Comparison of ENCODE assay signal across 20 cellular contexts in genomic region chr7:108463613-108464012, GRCh38. TPM values are rescaled to one million over a fixed set of nuclear protein-coding genes. Genes with fewer than 3 reads are reported as not detected.
A peak's percentile ranks its signal among the peaks of the same experiment; 100 is the strongest.
DNase-seq lines count a peak whose midpoint lies in the region; ATAC-seq, FAIRE-seq and TF ChIP-seq lines count a peak whose summit lies in the region.
"Had no signal": no experiment of that assay in that cellular context is flagged by ENCODE, and none has a peak within 500 bp of the region (broad histone marks: within the 10 kb centered on the region; RNA-seq: fewer than 3 reads in every experiment).

No MANE protein-coding gene starts in this region.

- TF ChIP-seq EP300 in GM12878 (IDR thresholded peaks at IDR 0.05; ENCODE audit: borderline replicate concordance in 1 of 2, control insufficient read depth in 1 of 2, low read depth in 2 of 2, low read length in 2 of 2): no peak

- H3K27ac ChIP-seq in CD4-positive, alpha-beta T cell (ENCODE audit: low read depth, low read length): no peak overlapping the region
- no peak overlapping the region for H3K27ac ChIP-seq in GM12878 (ENCODE audit: control insufficient read depth, insufficient read depth)
- no peak overlapping the region for H3K27ac ChIP-seq in MM.1S (ENCODE audit: low read length)

- H3K9me2 ChIP-seq in Loucy (replicated peaks; ENCODE audit: low read depth, low read length) (no peaks in the 10 kb centered on the region), MM.1S (replicated peaks; ENCODE audit: insufficient read depth, low read length) (no peaks in the 10 kb centered on the region)

- no peaks in the 10 kb centered on the region for H3K9me3 Mint-ChIP-seq in CD4-positive, alpha-beta T cell
- H3K9me3 Mint-ChIP-seq: CD8-positive, alpha-beta memory T cell had no signal

- TF ChIP-seq RAD21 in GM12878 (IDR thresholded peaks at IDR 0.05; ENCODE audit: insufficient read depth, low read depth, low read length): no peak

- H3K36me3 Mint-ChIP-seq in CD4-positive, alpha-beta T cell (ENCODE audit: low read depth): no peaks in the 10 kb centered on the region
- H3K36me3 Mint-ChIP-seq: CD8-positive, alpha-beta memory T cell had no signal

- POLR2A ChIA-PET in CD4-positive, alpha-beta T cell (lab: Charles Lee): interaction anchor here (1.1 to 1.6 kb wide), 3 partner anchors 9 to 106 kb away, joined by 3 to 5 read pairs (median 5); partner anchors contain the start of genes DNAJB9 and THAP5
- POLR2A ChIA-PET in GM12878 (lab: Charles Lee): no interaction called here

- H3K79me2 ChIP-seq in Loucy (ENCODE audit: insufficient read depth, low read length): no peaks in the 10 kb centered on the region
- H3K79me2 ChIP-seq in GM12878 (ENCODE audit: control insufficient read depth, insufficient read depth, low read length): no peaks in the 10 kb centered on the region
- H3K79me2 ChIP-seq in MM.1S (ENCODE audit: low read length): no peaks in the 10 kb centered on the region

- H3F3A ChIP-seq in Loucy (ENCODE audit: low read depth) (no peaks in the 10 kb centered on the region), MM.1S (ENCODE audit: insufficient read depth, low read length) (no peaks in the 10 kb centered on the region)

- H2AFZ ChIP-seq in Loucy (ENCODE audit: low read length) (0 out of 2 replicates have a peak overlapping the region, but pooled peaks have one; percentile 50), GM12878 (ENCODE audit: control insufficient read depth, low read depth, low read length) (no peak overlapping the region), MM.1S (ENCODE audit: low read length) (no peak overlapping the region)

- peak overlapping the region; percentile 62 for H3K4me3 Mint-ChIP-seq in CD4-positive, alpha-beta T cell

- SMC1A ChIA-PET in GM12878 (lab: Charles Lee; ENCODE audit: uncharacterized antibody, unreplicated experiment): no interaction called here

- in situ Hi-C loops in GM12878 (cut with MboI) (no loop called here), GM13976 (cut with MboI; ENCODE audit: low sequenced_read_pairs, unreplicated experiment) (no loop called here)

- intact Hi-C loops in CD4-positive, alpha-beta T cell (cut with DNase I, micrococcal nuclease): no loop called here
- intact Hi-C loops in GM12878 (cut with micrococcal nuclease; ENCODE audit: unreplicated experiment): loop anchor here (5.0 kb wide), 1 partner anchor 351 kb away; no protein-coding TSS in a partner anchor
- intact Hi-C loops in sciatic nerve (cut with DNase I): no loop called here

- H3K4me1 Mint-ChIP-seq in CD4-positive, alpha-beta T cell (ENCODE audit: low read depth): peaks cover 71% of the 10 kb centered on the region

- no peaks in the 10 kb centered on the region for H3K36me3 ChIP-seq in Loucy (ENCODE audit: insufficient read depth, low read length)
- no peaks in the 10 kb centered on the region for H3K36me3 ChIP-seq in GM12878 (ENCODE audit: control insufficient read depth in 2 of 2, insufficient read depth in 2 of 2, low read length in 1 of 2)
- no peaks in the 10 kb centered on the region for H3K36me3 ChIP-seq in MM.1S (replicated peaks; ENCODE audit: insufficient read depth, low read length)

- no peak for FAIRE-seq in GM12878 (lab: Jason Lieb, UNC)
- FAIRE-seq: D721Med, GM19239, H54 had no signal

- peaks cover 1% of the 10 kb centered on the region for H3K27me3 ChIP-seq in CD4-positive, alpha-beta T cell (ENCODE audit: control insufficient read depth, insufficient read depth, low read length)
- no peaks in the 10 kb centered on the region for H3K27me3 ChIP-seq in Loucy (ENCODE audit: insufficient read depth, low read length, poor library complexity, severe bottlenecking)
- H3K27me3 ChIP-seq in GM12878 (replicated peaks in 1 of 2; ENCODE audit: control insufficient read depth in 2 of 2, insufficient read depth in 2 of 2, low read length in 1 of 2): peaks cover 2 to 5% of the 10 kb centered on the region in 2 experiments; a peak in 3 of 4 replicates
- H3K27me3 ChIP-seq in MM.1S (replicated peaks; ENCODE audit: insufficient read depth, low read length): no peaks in the 10 kb centered on the region

- peak; percentile 4 for DNase-seq in activated CD4-positive, alpha-beta T cell treated with anti-CD3 and anti-CD28 coated beads for 48 hours
- no peak for DNase-seq in activated CD4-positive, alpha-beta T cell treated with anti-CD3 and anti-CD28 coated beads, Interleukin-2, amount 50 U/mL, for 1 hour
- DNase-seq in CD4-positive, alpha-beta T cell: peak in 2 of 10 experiments; percentile 23 to 58
- DNase-seq in GM12878 (ENCODE audit: low read depth, low spot score) (no peak), sciatic nerve (ENCODE audit: low spot score) (no peak), GM13976 (ENCODE audit: low spot score) (no peak), MM.1S (no peak)
- DNase-seq: GF-D8; Kasumi-1; NCI-H187 treated with DMSO at 0.1 percent for 48 hours; NCI-H345; NCI-H526 treated with DMSO at 0.1 percent for 48 hours; NK-92 treated with Interleukin-12 subunit alpha and Interleukin-12 subunit beta, amount 100 ng/mL, for 24 hours; OCI-M1; SHP77 treated with DMSO at 0.1 percent for 48 hours had no signal

- RAD21 ChIA-PET in GM12878 (lab: Charles Lee; ENCODE audit: unreplicated experiment): no interaction called here

- H3K9me3 ChIP-seq in CD4-positive, alpha-beta T cell (ENCODE audit: control insufficient read depth, low read length): no peaks in the 10 kb centered on the region
- H3K9me3 ChIP-seq in Loucy (ENCODE audit: insufficient read depth, low read depth, low read length) (no peaks in the 10 kb centered on the region), GM12878 (replicated peaks; ENCODE audit: control insufficient read depth, insufficient read depth, low read length) (no peaks in the 10 kb centered on the region), MM.1S (replicated peaks; ENCODE audit: insufficient read depth, low read length) (no peaks in the 10 kb centered on the region)

- peak overlapping the region; percentile 91 for H3K27ac Mint-ChIP-seq in CD4-positive, alpha-beta T cell

- H4K20me1 ChIP-seq in Loucy (ENCODE audit: insufficient read depth, low read length, poor library complexity, severe bottlenecking): no peaks in the 10 kb centered on the region
- H4K20me1 ChIP-seq in GM12878 (ENCODE audit: control insufficient read depth, insufficient read depth): no peaks in the 10 kb centered on the region
- H4K20me1 ChIP-seq in MM.1S (ENCODE audit: insufficient read depth, low read length): no peaks in the 10 kb centered on the region

- no TSS peak for BruUV-seq in GM12878 (replicated peaks; lab: Mats Ljungman, UMichigan)

- no peak for TF ChIP-seq POLR2A in GM12878 (IDR thresholded peaks at IDR 0.05; ENCODE audit: low read depth, low read length)

- peak; percentile 87 for ATAC-seq in CD4-positive, alpha-beta T cell (ENCODE audit: poor library complexity)
- ATAC-seq in GM12878 (no peak), sciatic nerve (no peak)

- H3K4me1 ChIP-seq in Loucy (ENCODE audit: insufficient read depth, low read length, poor library complexity, severe bottlenecking) (peaks cover 17% of the 10 kb centered on the region), GM12878 (ENCODE audit: control insufficient read depth, insufficient read depth, low read length) (no peaks in the 10 kb centered on the region), MM.1S (ENCODE audit: low read length) (no peaks in the 10 kb centered on the region)

- CTCF ChIA-PET in CD4-positive, alpha-beta T cell (lab: Charles Lee): no interaction called here
- CTCF ChIA-PET in GM12878 (lab: Yijun Ruan, JAX): no interaction called here

- no peak overlapping the region for H3K9ac ChIP-seq in Loucy (ENCODE audit: low read depth, low read length, poor library complexity, severe bottlenecking)
- no peak overlapping the region for H3K9ac ChIP-seq in GM12878 (ENCODE audit: control insufficient read depth, insufficient read depth, low read length)
- H3K9ac ChIP-seq in MM.1S (ENCODE audit: low read length): no peak overlapping the region

- TF ChIP-seq CTCF in CD4-positive, alpha-beta T cell (IDR thresholded peaks at IDR 0.05): no peak
- TF ChIP-seq CTCF in Loucy (conservative IDR thresholded peaks at IDR 0.05; ENCODE audit: low read length): no peak
- TF ChIP-seq CTCF in GM12878 (IDR thresholded peaks at IDR 0.05 in 2 of 3, conservative IDR thresholded peaks at IDR 0.05 in 1 of 3; ENCODE audit: control insufficient read depth in 2 of 3, extremely low read depth in 1 of 3, insufficient read depth in 1 of 3, low read depth in 3 of 3, low read length in 3 of 3): no peak
- no peak for TF ChIP-seq CTCF in GM13976 (IDR thresholded peaks at IDR 0.05; ENCODE audit: borderline replicate concordance, control extremely low read depth, extremely low read depth, insufficient read depth, missing control alignments)
- no peak for TF ChIP-seq CTCF in MM.1S (IDR thresholded peaks at IDR 0.05; ENCODE audit: low read length)

- H3K4me3 ChIP-seq in Loucy (ENCODE audit: low read length, poor library complexity, severe bottlenecking): peak overlapping the region; percentile 45
- H3K4me3 ChIP-seq in GM12878: no peak overlapping the region
- H3K4me3 ChIP-seq in MM.1S (ENCODE audit: low read length): no peak overlapping the region

- peaks cover 14% of the 10 kb centered on the region for H3K27me3 Mint-ChIP-seq in CD4-positive, alpha-beta T cell

- peak overlapping the region; percentile 66 for H3K4me2 ChIP-seq in Loucy (ENCODE audit: low read depth, low read length, poor library complexity, severe bottlenecking)
- no peak overlapping the region for H3K4me2 ChIP-seq in GM12878 (ENCODE audit: control insufficient read depth, insufficient read depth)
- no peak overlapping the region for H3K4me2 ChIP-seq in MM.1S (ENCODE audit: low read depth, low read length)

- 0% methylated on average over 2 of the region's 2 CpGs for WGBS in GM12878 (ENCODE audit: insufficient coverage, insufficient replicate concordance, low lambda C conversion rate, missing lambda C conversion rate)

TF ChIP-seq in GM12878, 131 proteins besides CTCF, POLR2A, EP300 and RAD21 (continues in another document):
- TF ChIP-seq BRCA1 (IDR thresholded peaks at IDR 0.05; ENCODE audit: low read depth, low read length): no peak

RNA-seq across cellular contexts. Expression of gene NRCAM, which starts 7.4 kb away (rescaled TPM):
- total RNA-seq in CD4-positive, alpha-beta T cell: 1 to 10 TPM; 3.4 to 7.0 TPM
- total RNA-seq in GM12878 (2013; cell fraction: nucleolus; rRNA removed): 19.5 and 22.2 TPM in 2 replicates
- 0.98 and 1.2 TPM in 2 replicates for total RNA-seq in GM12878 (2014; rRNA removed)
- 1.1 and 1.6 TPM in 2 replicates for total RNA-seq in GM12878 (2014; rRNA removed; fragmentation: Illumina TruSeq; extraction: Trizol)
- total RNA-seq in GM12878 (2021): 1.4 and 1.7 TPM in 2 replicates
- 1.0 TPM for polyA plus RNA-seq in GM12878 (2011; ENCODE audit: low read depth)
- 2.0 and 3.0 TPM in 2 replicates for polyA plus RNA-seq in GM12878 (2011; rRNA removed)
- polyA plus RNA-seq in GM12878 (2011; cell fraction: cytosol; rRNA removed): 0.75 and 1.2 TPM in 2 replicates
- 2.1 and 3.4 TPM in 2 replicates for polyA plus RNA-seq in GM12878 (2011; cell fraction: nucleus; rRNA removed)
- polyA plus RNA-seq in GM12878 (2012): 0.93 and 1.5 TPM in 2 replicates
- polyA plus RNA-seq in GM12878 (2014; fragmentation: Illumina TruSeq; extraction: Trizol): 1.4 and 2.6 TPM in 2 replicates
- under 1 TPM; 0.32 to 0.49 TPM for polyA plus RNA-seq in GM12878 (2014; fragmentation: Nextera tagmentation; extraction: Ambion mirVana)
- polyA plus RNA-seq in GM12878 (2014; rRNA removed): 0.59 and 0.75 TPM in 2 replicates
- polyA plus RNA-seq in GM12878 (2016; fragmentation: Nextera tagmentation; extraction: Ambion mirVana): under 1 TPM; 0.30 to 0.92 TPM
- polyA minus RNA-seq in GM12878 (2011; rRNA and poly(A)+ RNA removed): 2.8 and 3.2 TPM in 2 replicates
- 0.52 and 1.6 TPM in 2 replicates for polyA minus RNA-seq in GM12878 (2011; cell fraction: cytosol; rRNA and poly(A)+ RNA removed)
- 3.1 and 3.4 TPM in 2 replicates for polyA minus RNA-seq in GM12878 (2011; cell fraction: nucleus; rRNA and poly(A)+ RNA removed)
- total RNA-seq in sciatic nerve: 17.4 TPM
